17 cellular contexts compared by ENCODE assay signal in the genomic region with DNA sequence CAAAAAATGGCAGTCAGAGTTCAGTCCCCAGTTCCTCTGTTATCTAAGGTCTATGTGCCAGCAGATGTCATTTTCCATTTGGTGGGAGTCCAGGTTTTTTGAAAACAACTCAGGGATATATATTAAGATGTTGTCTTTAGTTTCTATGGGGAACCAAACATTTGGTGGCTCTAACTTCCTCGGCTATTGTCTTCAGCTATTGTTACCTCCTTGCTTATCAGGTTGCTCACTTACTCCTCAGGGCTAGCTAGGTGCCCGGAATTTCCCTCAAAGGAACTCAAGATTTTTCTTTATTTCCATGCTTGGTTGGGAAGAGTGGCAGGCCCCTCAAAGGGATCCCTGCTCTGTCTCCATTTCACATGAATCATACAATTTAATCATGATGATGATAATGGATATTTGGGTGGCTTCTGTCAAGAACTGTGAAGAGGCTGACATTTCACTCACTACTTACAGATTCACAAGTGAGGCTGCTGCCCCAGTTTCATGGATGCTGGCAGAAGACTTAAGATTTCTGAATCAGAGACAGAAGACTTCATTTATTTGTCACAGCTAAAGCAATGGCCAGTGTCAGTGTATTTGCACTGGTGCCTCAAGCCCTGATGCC.
DNase-seq lines count a peak whose midpoint lies in the region; TF ChIP-seq lines count a peak whose summit lies in the region.
"Had no signal": no experiment of that assay in that cellular context is flagged by ENCODE, and none has a peak within 500 bp of the region (broad histone marks: within the 10 kb centered on the region; RNA-seq: fewer than 3 reads in every experiment).

No MANE protein-coding gene starts in this region.

- 95% methylated on average over 1 of the region's 2 CpGs for WGBS in mesenchymal stem cell

- no peak for TF ChIP-seq CTCF in type B pancreatic cell (conservative IDR thresholded peaks at IDR 0.05)

- peaks cover 58% of the 10 kb centered on the region for H3K27me3 Mint-ChIP-seq in type B pancreatic cell

- H3K27me3 ChIP-seq in SJSA1 (replicated peaks) (no peaks in the 10 kb centered on the region), mesenchymal stem cell (ENCODE audit: control insufficient read depth in 1 of 2, insufficient read depth in 1 of 2, low read length in 2 of 2) (peaks cover 0 to 4% of the 10 kb centered on the region in 2 experiments)

- H3K23ac ChIP-seq in mesenchymal stem cell (ENCODE audit: low read length in 2 of 2) = no peak overlapping the region

- no peak overlapping the region for H3K9ac ChIP-seq in mesenchymal stem cell (ENCODE audit: low read length)

- H2BK5ac ChIP-seq in mesenchymal stem cell (ENCODE audit: low read depth, low read length, poor library complexity, severe bottlenecking) = no peak overlapping the region

- no peak overlapping the region for H3K4me3 Mint-ChIP-seq in type B pancreatic cell

- no peaks in the 10 kb centered on the region for H3K9me3 ChIP-seq in SJSA1 (replicated peaks)
- no peaks in the 10 kb centered on the region for H3K9me3 ChIP-seq in mesenchymal stem cell (ENCODE audit: control insufficient read depth, low read length)

- H2BK12ac ChIP-seq in mesenchymal stem cell (ENCODE audit: low read length in 2 of 2) = peak overlapping the region; percentile 57 to 100

- H3K36me3 Mint-ChIP-seq in type B pancreatic cell = no peaks in the 10 kb centered on the region

- H3K4me3 ChIP-seq in SJSA1 (no peak overlapping the region), mesenchymal stem cell (ENCODE audit: insufficient read depth in 1 of 2, low read depth in 1 of 2, low read length in 2 of 2) (no peak overlapping the region)

- peak; percentile 28 for DNase-seq in DMS 273 (lab: John Stamatoyannopoulos, UW; ENCODE audit: unreplicated experiment)
- no peak for DNase-seq in DMS 273 treated with DMSO at 0.1 percent for 48 hours (lab: John Stamatoyannopoulos, UW)
- DNase-seq in SJSA1 (ENCODE audit: low read depth in 1 of 2, low spot score in 2 of 2) = no peak
- no peak for DNase-seq in mesenchymal stem cell
- DNase-seq in type B pancreatic cell (ENCODE audit: extremely low spot score, unreplicated experiment) = no peak
- no peak for DNase-seq in NCI-H446 treated with DMSO at 0.1 percent for 48 hours (lab: John Stamatoyannopoulos, UW)
- DNase-seq in NCI-H1417 (lab: John Stamatoyannopoulos, UW) = no peak
- no peak for DNase-seq in GDM1 (lab: John Stamatoyannopoulos, UW)
- DNase-seq: DMS53, HCEC 1CT, NCI-H146, NCI-H2081 treated with DMSO at 0.1 percent for 48 hours, NCI-H446, NCI-H748 treated with DMSO at 0.1 percent for 48 hours, SHP77 had no signal

- H2BK15ac ChIP-seq in mesenchymal stem cell (ENCODE audit: low read depth, poor library complexity, severe bottlenecking) = no peak overlapping the region

- H3K4ac ChIP-seq in mesenchymal stem cell (ENCODE audit: low read depth in 1 of 2, low read length in 2 of 2) = peak overlapping the region in 1 of 2 experiments; percentile 77

- H3K27ac Mint-ChIP-seq in type B pancreatic cell = peak overlapping the region; percentile 18

- H3K4me1 ChIP-seq in SJSA1 (replicated peaks) (peaks cover 40% of the 10 kb centered on the region), mesenchymal stem cell (ENCODE audit: control insufficient read depth, insufficient read depth, low read depth, low read length) (peaks cover 9% of the 10 kb centered on the region)

- H2AFZ ChIP-seq in mesenchymal stem cell (ENCODE audit: low read depth, low read length) = no peak overlapping the region

- no peak overlapping the region for H2AK5ac ChIP-seq in mesenchymal stem cell (ENCODE audit: low read length, severe bottlenecking)

- peak overlapping the region; percentile 87 to 96 for H3K18ac ChIP-seq in mesenchymal stem cell (ENCODE audit: low read depth in 1 of 2, low read length in 2 of 2)

- no peaks in the 10 kb centered on the region for H3K79me1 ChIP-seq in mesenchymal stem cell (replicated peaks; ENCODE audit: low read length, poor library complexity, severe bottlenecking)

- peak overlapping the region; percentile 84 for H4K8ac ChIP-seq in mesenchymal stem cell (ENCODE audit: low read length)

- no peak overlapping the region for H3K4me2 ChIP-seq in mesenchymal stem cell (ENCODE audit: low read length, poor library complexity, severe bottlenecking)

- no peaks in the 10 kb centered on the region for H3K36me3 ChIP-seq in SJSA1
- peaks cover 0 to 3% of the 10 kb centered on the region in 2 experiments for H3K36me3 ChIP-seq in mesenchymal stem cell (ENCODE audit: control insufficient read depth in 1 of 2, insufficient read depth in 2 of 2, low read depth in 1 of 2, low read length in 2 of 2)

- peaks cover 11% of the 10 kb centered on the region for H3K9me3 Mint-ChIP-seq in type B pancreatic cell

- peak overlapping the region; percentile 93 for H4K91ac ChIP-seq in mesenchymal stem cell (ENCODE audit: low read length)

- H3K4me1 Mint-ChIP-seq in type B pancreatic cell (ENCODE audit: unreplicated experiment) = peaks cover 38% of the 10 kb centered on the region

- H3K27ac ChIP-seq in SJSA1 (peak overlapping the region; percentile 85; the same call in 1 of the 2 replicates), mesenchymal stem cell (ENCODE audit: low read length, poor library complexity, severe bottlenecking) (no peak overlapping the region)
- H3K27ac ChIP-seq: 22Rv1, C4-2B had no signal

- peak overlapping the region; percentile 37 for H2BK120ac ChIP-seq in mesenchymal stem cell (ENCODE audit: low read depth, low read length)

- H3K14ac ChIP-seq in mesenchymal stem cell (ENCODE audit: low read length in 2 of 2) = peak overlapping the region in 1 of 2 experiments; percentile 93
